In the genomic region with DNA sequence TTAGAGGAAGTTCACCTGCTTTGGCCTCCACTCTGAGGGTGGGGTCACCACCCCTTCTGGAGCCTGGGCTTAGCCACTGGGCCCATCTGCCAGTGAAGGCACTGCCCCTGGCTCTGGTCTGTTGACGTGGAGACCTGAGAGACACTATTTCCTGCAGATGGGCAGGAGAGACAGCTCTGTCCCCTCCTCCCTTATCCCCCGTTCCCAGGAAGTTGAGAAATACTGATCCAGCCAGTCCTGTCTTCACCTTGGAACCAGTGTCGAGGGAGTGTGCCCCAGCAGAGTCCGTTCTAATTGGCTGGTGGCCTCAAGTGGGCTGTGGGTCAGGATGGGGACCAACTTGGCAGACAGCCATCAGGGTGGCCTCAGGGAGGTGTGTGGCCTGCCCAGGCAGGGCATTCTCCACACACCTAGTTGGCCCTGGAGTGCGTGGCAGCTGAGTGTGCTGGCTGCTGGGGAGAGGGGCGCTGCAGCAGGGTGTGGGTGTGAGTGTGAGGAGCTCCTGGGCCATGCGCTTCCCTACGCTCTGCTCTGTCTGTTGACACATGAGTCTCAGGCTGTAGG, we compare ENCODE assay signal across 15 cellular contexts. TPM values are rescaled to one million over a fixed set of nuclear protein-coding genes. Genes with fewer than 3 reads are reported as not detected.
DNase-seq lines count a peak whose midpoint lies in the region; ATAC-seq and TF ChIP-seq lines count a peak whose summit lies in the region.
"Had no signal": no experiment of that assay in that cellular context is flagged by ENCODE, and none has a peak within 500 bp of the region (broad histone marks: within the 10 kb centered on the region; RNA-seq: fewer than 3 reads in every experiment).

No MANE protein-coding gene starts in this region.

- TF ChIP-seq EP300 in sigmoid colon (IDR thresholded peaks at IDR 0.05) = no peak

- H3K9me3 Mint-ChIP-seq in GM23338 (no peaks in the 10 kb centered on the region), T-cell (no peaks in the 10 kb centered on the region)
- H3K9me3 Mint-ChIP-seq: CD4-positive, alpha-beta memory T cell; memory B cell had no signal

- H3K9me3 ChIP-seq in sigmoid colon = no peaks in the 10 kb centered on the region

- H3K9me2 ChIP-seq in GM23338 (ENCODE audit: insufficient read depth) = no peaks in the 10 kb centered on the region

- DNase-seq in GM23338 (ENCODE audit: low spot score) (no peak), NCI-H510A (lab: John Stamatoyannopoulos, UW) (peak; percentile 91), epithelial cell of prostate (ENCODE audit: low read depth, low spot score) (no peak), sigmoid colon (peak; percentile 60), T-cell (no peak), iPS-NIHi11 (ENCODE audit: low spot score) (no peak), NAMALWA (ENCODE audit: low spot score) (no peak)
- DNase-seq: CD4-positive, alpha-beta memory T cell; GM23248; stimulated activated CD4-positive, alpha-beta T cell treated with anti-CD3 and anti-CD28 coated beads, Interleukin-2, amount 100 ng/mL, for 48 hours; stimulated activated naive CD4-positive, alpha-beta T cell had no signal

- no peaks in the 10 kb centered on the region for H3F3A ChIP-seq in GM23338 (replicated peaks; ENCODE audit: low read depth)

- H3K27me3 Mint-ChIP-seq in GM23338 (ENCODE audit: insufficient read depth, low read depth, poor library complexity) = peaks cover 2% of the 10 kb centered on the region
- H3K27me3 Mint-ChIP-seq in T-cell = no peaks in the 10 kb centered on the region
- H3K27me3 Mint-ChIP-seq: CD4-positive, alpha-beta memory T cell; memory B cell had no signal

- H3K79me2 ChIP-seq in GM23338 (replicated peaks; ENCODE audit: insufficient read depth) = no peaks in the 10 kb centered on the region
- H3K79me2 ChIP-seq: hepatocyte had no signal

- no peaks in the 10 kb centered on the region; the same call in 1 of the 3 replicates for H3K36me3 Mint-ChIP-seq in GM23338 (ENCODE audit: low read depth)
- peaks cover 41% of the 10 kb centered on the region for H3K36me3 Mint-ChIP-seq in T-cell

- H2AFZ ChIP-seq in GM23338 = no peak overlapping the region
- H2AFZ ChIP-seq: GM23248, hepatocyte had no signal

- no peak for TF ChIP-seq CTCF in GM23338 (conservative IDR thresholded peaks at IDR 0.05; ENCODE audit: low read depth in 2 of 2)
- TF ChIP-seq CTCF in sigmoid colon (IDR thresholded peaks at IDR 0.05) = no peak

- CTCF ChIA-PET in T-cell (lab: Charles Lee) = no interaction called here

- H3K4me1 ChIP-seq in GM23338 (ENCODE audit: insufficient read depth) = no peaks in the 10 kb centered on the region
- H3K4me1 ChIP-seq in sigmoid colon = no peaks in the 10 kb centered on the region

- H3K27ac ChIP-seq in GM23338 (ENCODE audit: low read depth) (no peak overlapping the region), epithelial cell of prostate (peak overlapping the region; percentile 51), sigmoid colon (no peak overlapping the region)
- H3K27ac ChIP-seq: GM23248, hepatocyte, VCaP had no signal

- intact Hi-C loops in sigmoid colon (cut with DNase I) = no loop called here

- no peak for TF ChIP-seq POLR2A in sigmoid colon (IDR thresholded peaks at IDR 0.05)

- WGBS in sigmoid colon, 2 donors = 87 to 88% methylated on average over 8 of the region's 8 CpGs

- H4K20me1 ChIP-seq in GM23338 (replicated peaks; ENCODE audit: insufficient read depth) = no peaks in the 10 kb centered on the region

- H3K4me3 Mint-ChIP-seq in GM23338 (no peak overlapping the region), T-cell (no peak overlapping the region)
- H3K4me3 Mint-ChIP-seq: CD4-positive, alpha-beta memory T cell; memory B cell had no signal

- ATAC-seq in GM23338 = peak; percentile 21; the same call in 2 of the 3 replicates
- no peak for ATAC-seq in GM21528 (IDR thresholded peaks at IDR 0.05; ENCODE audit: low FRiP score, unreplicated experiment)
- ATAC-seq in T-cell (replicated peaks in 1 of 4) = no peak

- H3K36me3 ChIP-seq in GM23338 (ENCODE audit: insufficient read depth) (no peaks in the 10 kb centered on the region), sigmoid colon (peaks cover 0 to 14% (median 2%) of the 10 kb centered on the region in 4 donors)

- peak overlapping the region; percentile 22; the same call in 1 of the 2 replicates for H3K27ac Mint-ChIP-seq in GM23338
- H3K27ac Mint-ChIP-seq in T-cell = no peak overlapping the region
- H3K27ac Mint-ChIP-seq: memory B cell had no signal

- H3K4me3 ChIP-seq in GM23338 = no peak overlapping the region
- no peak overlapping the region for H3K4me3 ChIP-seq in sigmoid colon
- H3K4me3 ChIP-seq: GM23248, hepatocyte had no signal

- H3K27me3 ChIP-seq in GM23338 (ENCODE audit: insufficient read depth) = no peaks in the 10 kb centered on the region
- H3K27me3 ChIP-seq in sigmoid colon = no peaks in the 10 kb centered on the region
- H3K27me3 ChIP-seq: hepatocyte had no signal

- POLR2A ChIA-PET in T-cell (lab: Charles Lee) = no interaction called here

- no peaks in the 10 kb centered on the region for H3K4me1 Mint-ChIP-seq in GM23338
- no peaks in the 10 kb centered on the region for H3K4me1 Mint-ChIP-seq in T-cell
- H3K4me1 Mint-ChIP-seq: memory B cell had no signal

- H3K4me2 ChIP-seq in GM23338 = no peak overlapping the region
- H3K4me2 ChIP-seq: hepatocyte had no signal

TF ChIP-seq in GM23338, 12 proteins besides CTCF, POLR2A, EP300 and RAD21 (continues in another document):
- no peak for TF ChIP-seq EZH2phosphoT487 (IDR thresholded peaks at IDR 0.05; ENCODE audit: unreplicated experiment)

RNA-seq across cellular contexts. Expression of a gene that starts 25.4 kb away (rescaled TPM):
- 27.9 and 46.9 TPM in 2 replicates for total RNA-seq in GM23338 (2014; rRNA removed; shearing (Covaris generic))
- polyA plus RNA-seq in GM23338 (2016; fragmentation: Nextera tagmentation; extraction: Ambion mirVana) = 5.0 and 5.8 TPM in 2 replicates
- total RNA-seq in sigmoid colon = 10 to 100 TPM; 11.5 to 41.5 (median 19.3) TPM
- 10 to 100 TPM in 1 of 3 donors, 1 to 10 TPM in 2; 3.7 to 25.9 (median 6.0) TPM for polyA plus RNA-seq in sigmoid colon
- total RNA-seq in T-cell = 10 to 100 TPM; 29.0 to 50.0 (median 41.5) TPM

RNA-seq across cellular contexts. Expression of a gene that starts 26.9 kb away (rescaled TPM):
- 3.0 TPM in 1 of 2 replicates, not detected in the other for total RNA-seq in GM23338 (2014; rRNA removed; shearing (Covaris generic))
- 0.73 and 1.2 TPM in 2 replicates for polyA plus RNA-seq in GM23338 (2016; fragmentation: Nextera tagmentation; extraction: Ambion mirVana)
- total RNA-seq in sigmoid colon = under 1 TPM in 1 of 4 donors, not detected in 3; 0.71 TPM
- 10 to 100 TPM in 1 of 3 donors, 1 to 10 TPM in 2; 3.7 to 30.9 (median 4.2) TPM for polyA plus RNA-seq in sigmoid colon
- under 1 TPM in 3 of 5 donors, not detected in 2; 0.26 to 0.70 (median 0.59) TPM for total RNA-seq in T-cell
- total RNA-seq: GM23248 had no signal
- polyA plus RNA-seq: CD4-positive, alpha-beta memory T cell had no signal

RNA-seq across cellular contexts. Expression of a gene that starts 33.9 kb away (rescaled TPM):
- total RNA-seq in GM23338 (2014; rRNA removed; shearing (Covaris generic)) = 58.8 and 72.0 TPM in 2 replicates
- 7.4 and 7.5 TPM in 2 replicates for polyA plus RNA-seq in GM23338 (2016; fragmentation: Nextera tagmentation; extraction: Ambion mirVana)
- total RNA-seq in sigmoid colon = 10 to 100 TPM; 22.7 to 48.5 (median 35.3) TPM
- 10 to 100 TPM; 13.9 to 29.9 (median 27.0) TPM for polyA plus RNA-seq in sigmoid colon
- 10 to 100 TPM; 24.0 to 44.5 (median 31.1) TPM for total RNA-seq in T-cell

RNA-seq across cellular contexts. Expression of a gene that starts 46.5 kb away (rescaled TPM):
- 8.8 and 10.0 TPM in 2 replicates for total RNA-seq in GM23338 (2014; rRNA removed; shearing (Covaris generic))
- polyA plus RNA-seq in GM23338 (2016; fragmentation: Nextera tagmentation; extraction: Ambion mirVana) (7.3 and 9.1 TPM in 2 replicates), sigmoid colon (10 to 100 TPM in 2 of 3 donors, 1 to 10 TPM in 1; 9.9 to 45.5 (median 12.0) TPM)
- total RNA-seq in sigmoid colon (10 to 100 TPM; 44.2 to 82.6 (median 65.3) TPM), T-cell (10 to 100 TPM; 18.1 to 36.6 (median 30.8) TPM)

Comparison
In these comparisons a context has a peak if more than half of its experiments do, and no peak if none do; other contexts are left out.
1. DNase-seq: peak in NCI-H510A (single experiment) and sigmoid colon (single experiment); none in GM23338 (single experiment), epithelial cell of prostate (single experiment), T-cell (0 of 34), iPS-NIHi11 (single experiment) and NAMALWA (single experiment).